ENCODE assay signal across 8 cellular contexts in the genomic region with DNA sequence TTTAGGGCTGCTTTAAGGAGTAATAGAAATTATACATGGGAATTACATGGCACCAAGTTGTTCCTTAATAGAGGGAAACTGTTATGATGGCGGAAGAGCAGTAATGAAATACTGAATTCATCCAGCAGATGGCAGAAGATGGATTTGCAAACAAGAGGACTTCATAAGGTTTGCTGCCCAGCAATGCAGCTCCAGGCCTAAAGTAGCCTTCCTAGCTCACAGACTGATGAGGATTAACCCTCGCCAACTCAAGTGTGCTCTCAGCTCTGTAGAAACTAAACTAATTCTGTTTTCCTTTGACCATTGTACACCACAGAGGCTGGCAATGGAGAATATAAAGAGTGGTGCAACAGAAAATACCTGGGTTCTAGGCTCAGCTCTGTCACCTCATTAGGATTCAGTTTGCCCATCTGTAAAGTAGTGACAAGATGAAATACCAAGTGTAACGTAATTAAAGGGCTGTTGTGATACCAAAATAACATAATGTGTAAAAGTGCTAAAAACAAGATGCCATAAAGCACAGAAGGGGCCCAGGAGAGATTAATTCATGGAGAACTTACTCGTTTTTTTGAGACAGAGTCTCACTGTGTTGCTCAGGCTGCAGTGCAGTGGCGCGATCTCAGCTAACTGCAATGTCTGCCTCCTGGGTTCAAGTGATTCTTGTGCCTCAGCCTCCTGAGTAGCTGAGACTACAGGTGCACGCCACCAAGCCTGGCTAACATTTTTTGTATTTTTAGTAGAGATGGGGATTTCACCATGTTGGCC.
DNase-seq lines count a peak whose midpoint lies in the region; ATAC-seq and FAIRE-seq lines count a peak whose summit lies in the region.

No MANE protein-coding gene starts in this region.

- DNase-seq in COLO829 (ENCODE audit: low spot score) (peak; percentile 80), GM19239 (ENCODE audit: insufficient read length, low spot score) (peak; percentile 44), HS-27A (ENCODE audit: low read depth) (peak; percentile 72), NCI-H748 (lab: John Stamatoyannopoulos, UW; ENCODE audit: unreplicated experiment) (peak; percentile 71), brain pericyte (ENCODE audit: low read depth, low spot score) (peak; percentile 59), iris pigment epithelial cell (ENCODE audit: low read depth) (peak; percentile 91), T-helper 17 cell (no peak)
- DNase-seq in stimulated activated naive CD8-positive, alpha-beta T cell treated with anti-CD3 and anti-CD28 coated beads, Interleukin-15, Interleukin-2, amounts not matched to agents 100 U/mL and 50 U/mL, for 24 hours: no peak

- H3K27ac Mint-ChIP-seq in T-helper 17 cell: no peak overlapping the region

- H3K27me3 Mint-ChIP-seq in T-helper 17 cell: peaks cover 20% of the 10 kb centered on the region

- peak; percentile 56 for FAIRE-seq in GM19239 (lab: Jason Lieb, UNC)

- no peaks in the 10 kb centered on the region for H3K36me3 Mint-ChIP-seq in T-helper 17 cell (ENCODE audit: low read depth)

- peak; percentile 28 for ATAC-seq in stimulated activated naive CD8-positive, alpha-beta T cell treated with anti-CD3 and anti-CD28 coated beads, Interleukin-15, Interleukin-2, amounts not matched to agents 100 U/mL and 50 U/mL, for 24 hours
- ATAC-seq in T-helper 17 cell: no peak

- no peaks in the 10 kb centered on the region for H3K4me1 Mint-ChIP-seq in T-helper 17 cell

- H3K9me3 ChIP-seq in T-helper 17 cell (ENCODE audit: control insufficient read depth, low read length, poor library complexity, severe bottlenecking): no peaks in the 10 kb centered on the region

- no peak overlapping the region for H3K4me3 Mint-ChIP-seq in T-helper 17 cell

Comparison
In these comparisons a context has a peak if more than half of its experiments do, and no peak if none do; other contexts are left out.
1. DNase-seq: peak in COLO829 (single experiment), GM19239 (single experiment), HS-27A (single experiment), NCI-H748 (single experiment), brain pericyte (single experiment) and iris pigment epithelial cell (single experiment); none in stimulated activated naive CD8-positive, alpha-beta T cell treated with anti-CD3 and anti-CD28 coated beads, Interleukin-15, Interleukin-2, amounts not matched to agents 100 U/mL and 50 U/mL, for 24 hours (single experiment) and T-helper 17 cell (0 of 3).